7 cellular contexts compared by ENCODE assay signal in the genomic region with DNA sequence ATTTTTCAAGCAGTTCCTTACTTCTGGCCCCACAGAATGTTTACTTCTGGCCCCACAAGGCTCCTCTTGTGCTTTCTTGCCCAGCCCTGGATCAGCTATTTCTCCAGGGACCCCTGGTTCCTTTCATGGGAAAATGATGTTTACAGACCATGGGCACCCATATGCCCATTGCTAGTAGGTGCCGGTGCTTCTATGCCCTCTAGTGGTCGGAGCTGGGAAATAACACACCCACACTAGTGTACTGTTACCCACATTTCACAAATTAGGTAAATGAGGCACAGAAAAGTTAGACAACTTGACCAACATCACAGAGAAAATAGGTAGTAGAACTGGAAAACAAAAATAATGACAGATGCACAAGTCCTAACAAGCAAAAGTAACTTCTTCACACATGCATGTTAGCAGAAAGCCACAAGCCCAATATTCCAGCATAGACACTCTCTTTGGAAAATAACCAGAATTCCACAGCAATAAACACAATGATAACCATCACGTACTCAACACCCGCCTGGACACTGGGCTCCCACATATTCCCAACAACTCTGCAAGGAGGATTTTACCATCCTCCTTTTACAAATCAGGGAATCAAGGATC. TPM values are rescaled to one million over a fixed set of nuclear protein-coding genes. Genes with fewer than 3 reads are reported as not detected.
DNase-seq lines count a peak whose midpoint lies in the region; ATAC-seq and TF ChIP-seq lines count a peak whose summit lies in the region.

No MANE protein-coding gene starts in this region.

- peaks cover 3% of the 10 kb centered on the region; the same call in 1 of the 2 replicates for H3K27me3 ChIP-seq in GM06990 (replicated peaks; ENCODE audit: control insufficient read depth, insufficient read depth, low read length)
- H3K27me3 ChIP-seq in mammary epithelial cell (ENCODE audit: insufficient read depth, low read length) = no peaks in the 10 kb centered on the region
- H3K27me3 ChIP-seq in lower lobe of right lung (ENCODE audit: low read depth) = no peaks in the 10 kb centered on the region

- WGBS in mammary epithelial cell (ENCODE audit: low coverage, missing lambda C conversion rate) = 0% methylated on average over 4 of the region's 4 CpGs

- H3K4me1 ChIP-seq in mammary epithelial cell (ENCODE audit: insufficient read depth, low read length) = no peaks in the 10 kb centered on the region
- H3K4me1 ChIP-seq in lower lobe of right lung = peaks cover 8% of the 10 kb centered on the region

- no peak overlapping the region for H3K27ac ChIP-seq in mammary epithelial cell (ENCODE audit: insufficient read depth, low read depth, low read length)
- H3K27ac ChIP-seq in lower lobe of right lung = peak overlapping the region; percentile 49

- DNase-seq in GM06990 (ENCODE audit: extremely low read depth, insufficient read length) = no peak
- peak; percentile 43 for DNase-seq in NB4 (ENCODE audit: low read depth)
- peak; percentile 19 for DNase-seq in mammary epithelial cell
- peak; percentile 57 for DNase-seq in lower lobe of right lung
- peak; percentile 51 for DNase-seq in stimulated activated CD8-positive, alpha-beta memory T cell treated with anti-CD3 and anti-CD28 coated beads, Interleukin-4, amount 100 ng/mL, for 1 hour (ENCODE audit: low read depth in 2 of 2, low spot score in 1 of 2)
- no peak for DNase-seq in NCI-H524 treated with DMSO at 0.1 percent for 48 hours (lab: John Stamatoyannopoulos, UW)

- H3K79me2 ChIP-seq in mammary epithelial cell (ENCODE audit: insufficient read depth, low read length) = no peaks in the 10 kb centered on the region

- H2AFZ ChIP-seq in mammary epithelial cell (ENCODE audit: low read depth, low read length) = no peak overlapping the region

- CTCF ChIA-PET in mammary epithelial cell (lab: Charles Lee; ENCODE audit: low non-redundant PET) = interaction anchor here (0.6 to 1.0 kb wide), 5 partner anchors 21 to 45 kb away, joined by 4 to 13 read pairs (median 6); no protein-coding TSS in a partner anchor

- H3K36me3 ChIP-seq in GM06990 (ENCODE audit: control insufficient read depth, insufficient read depth, low read length) = no peaks in the 10 kb centered on the region
- no peaks in the 10 kb centered on the region for H3K36me3 ChIP-seq in mammary epithelial cell (ENCODE audit: insufficient read depth, low read length)
- no peaks in the 10 kb centered on the region for H3K36me3 ChIP-seq in lower lobe of right lung

- no peaks in the 10 kb centered on the region for H4K20me1 ChIP-seq in mammary epithelial cell (ENCODE audit: insufficient read depth, low read length)

- H3K9ac ChIP-seq in mammary epithelial cell (ENCODE audit: insufficient read depth, low read length) = no peak overlapping the region

- no peak overlapping the region for H3K4me2 ChIP-seq in mammary epithelial cell (ENCODE audit: insufficient read depth, low read depth, low read length)

- H3K4me3 ChIP-seq in GM06990 (replicated peaks; ENCODE audit: low read depth, low read length) (no peak overlapping the region), NB4 (ENCODE audit: low read depth, low read length) (no peak overlapping the region), WI38 (ENCODE audit: low read depth, low read length) (no peak overlapping the region), mammary epithelial cell (replicated peaks in 1 of 3; ENCODE audit: insufficient read depth in 1 of 3, low read depth in 2 of 3, low read length in 3 of 3) (no peak overlapping the region), lower lobe of right lung (no peak overlapping the region)

- H3K9me3 ChIP-seq in mammary epithelial cell (replicated peaks; ENCODE audit: insufficient read depth, low read length) = no peaks in the 10 kb centered on the region
- H3K9me3 ChIP-seq in lower lobe of right lung = no peaks in the 10 kb centered on the region

- intact Hi-C loops in mammary epithelial cell (cut with micrococcal nuclease) = loop anchor here (1.0 kb wide), 1 partner anchor 31 kb away; no protein-coding TSS in a partner anchor
- intact Hi-C loops in lower lobe of right lung (cut with DNase I) = no loop called here

- ATAC-seq in lower lobe of right lung = peak; percentile 73 to 75

- dilution Hi-C loops in mammary epithelial cell (cut with HindIII; ENCODE audit: low sequenced_read_pairs) = loop anchor here (10.0 kb wide), 1 partner anchor 201 kb away; a partner anchor contains a TSS

- TF ChIP-seq POLR2A in NB4 (IDR thresholded peaks at IDR 0.05; ENCODE audit: extremely low read depth, insufficient read length) = no peak

- no TSS peak for BruUV-seq in mammary epithelial cell (replicated peaks; lab: Mats Ljungman, UMichigan)

- peak; percentile 85 for TF ChIP-seq CTCF in GM06990 (IDR thresholded peaks at IDR 0.05; ENCODE audit: insufficient read depth, low read length, poor library complexity, severe bottlenecking)
- TF ChIP-seq CTCF in NB4 (IDR thresholded peaks at IDR 0.05; ENCODE audit: low read depth, low read length) = peak; percentile 57
- TF ChIP-seq CTCF in WI38 (IDR thresholded peaks at IDR 0.05; ENCODE audit: low read depth, low read length) = peak; percentile 82
- peak; percentile 78 to 79 for TF ChIP-seq CTCF in mammary epithelial cell (conservative IDR thresholded peaks at IDR 0.05 in 1 of 2, IDR thresholded peaks at IDR 0.05 in 1 of 2; ENCODE audit: extremely low read depth in 1 of 2, insufficient read depth in 1 of 2, low read depth in 1 of 2, low read length in 2 of 2)
- peak; percentile 62 for TF ChIP-seq CTCF in lower lobe of right lung (IDR thresholded peaks at IDR 0.05)

- in situ Hi-C loops in mammary epithelial cell (cut with MboI; ENCODE audit: low sequenced_read_pairs in 2 of 2) = loop anchor here in 1 of 2 donors (5.0 kb wide), 1 partner anchor 33 kb away; no protein-coding TSS in a partner anchor

RNA-seq across cellular contexts. Expression of a gene that starts 1.3 kb away (rescaled TPM):
- total RNA-seq in mammary epithelial cell (under 1 TPM; under 0.01 to 0.56 TPM), lower lobe of right lung (369 TPM)
- polyA plus RNA-seq in mammary epithelial cell = 0.31 TPM
- not detected for polyA minus RNA-seq in mammary epithelial cell

RNA-seq across cellular contexts. Expression of a gene that starts 42.4 kb away (rescaled TPM):
- total RNA-seq in mammary epithelial cell = not detected
- not detected for polyA plus RNA-seq in mammary epithelial cell
- not detected for polyA minus RNA-seq in mammary epithelial cell
- total RNA-seq in lower lobe of right lung = 4.3 TPM

RNA-seq across cellular contexts. Expression of a gene that starts 45.6 kb away (rescaled TPM):
- total RNA-seq in mammary epithelial cell (not detected), lower lobe of right lung (99.7 TPM)
- polyA plus RNA-seq in mammary epithelial cell = not detected
- polyA minus RNA-seq in mammary epithelial cell = not detected

Comparison
In these comparisons a context has a peak if more than half of its experiments do, and no peak if none do; other contexts are left out.
1. DNase-seq: peak in NB4 (single experiment), mammary epithelial cell (single experiment), lower lobe of right lung (single experiment) and stimulated activated CD8-positive, alpha-beta memory T cell treated with anti-CD3 and anti-CD28 coated beads, Interleukin-4, amount 100 ng/mL, for 1 hour (2 of 2); none in GM06990 (single experiment) and NCI-H524 treated with DMSO at 0.1 percent for 48 hours (single experiment).
2. RNA of a gene that starts 1.3 kb away (total RNA-seq): 369 TPM in lower lobe of right lung (single experiment); under 0.01 to 0.56 TPM in mammary epithelial cell; every median in the first group is over 100 times any median in the second.
3. RNA of a gene that starts 45.6 kb away (total RNA-seq): 99.7 TPM in lower lobe of right lung (single experiment); not detected in mammary epithelial cell; every median in the first group is over 100 times any median in the second.
4. Peak in every context shown above with its lines, with median percentiles within 50 percentile points of each other: CTCF ChIP-seq.